ENCODE assay signal across 13 cellular contexts in the genomic region with DNA sequence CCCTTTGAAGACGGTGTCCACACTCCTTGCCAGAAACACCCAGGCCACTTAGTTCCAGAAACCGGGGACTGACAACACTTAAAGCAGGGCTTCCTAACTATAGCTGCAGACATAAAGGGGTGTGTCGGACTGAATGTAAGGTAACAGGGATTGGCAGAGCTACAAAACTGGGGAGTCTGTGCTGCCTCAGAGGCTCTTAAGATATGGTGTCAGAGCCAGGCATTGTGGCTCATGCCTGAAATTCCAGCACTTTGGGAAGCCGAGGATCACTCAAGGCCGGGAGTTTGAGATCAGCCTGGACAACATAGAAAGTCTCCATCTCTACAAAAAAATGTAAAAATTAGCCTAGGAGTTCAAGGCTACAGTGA. TPM values are rescaled to one million over a fixed set of nuclear protein-coding genes. Genes with fewer than 3 reads are reported as not detected.
"Had no signal": no experiment of that assay in that cellular context is flagged by ENCODE, and none has a peak within 500 bp of the region (broad histone marks: within the 10 kb centered on the region; RNA-seq: fewer than 3 reads in every experiment).

No MANE protein-coding gene starts in this region.

- DNase-seq: activated B cell treated with CpG ODN at 0.5 μM for 24 hours; activated CD8-positive, alpha-beta memory T cell treated with anti-CD3 and anti-CD28 coated beads for 24 hours; activated naive CD4-positive, alpha-beta T cell treated with Interleukin-2 at 50 U/mL for 16 hours; naive thymus-derived CD8-positive, alpha-beta T cell; nucleus accumbens; small intestine; stimulated activated CD4-positive, alpha-beta T cell treated with anti-CD3 and anti-CD28 coated beads, Interleukin-4, amount 100 ng/mL, for 24 hours; stimulated activated naive CD4-positive, alpha-beta T cell; tibial artery had no signal

- ATAC-seq: naive thymus-derived CD8-positive, alpha-beta T cell had no signal

- H3K9me3 ChIP-seq: esophagus muscularis mucosa, tibial artery, vagina had no signal

- H3K4me3 ChIP-seq: esophagus muscularis mucosa, tibial artery, vagina had no signal

- H3K9me3 Mint-ChIP-seq: activated B cell treated with CpG ODN at 0.5 μM for 24 hours; activated CD4-positive, alpha-beta T cell treated with anti-CD3 and anti-CD28 coated beads, Interleukin-2, amount 10 ng/mL, durations not matched to agents 24 days and 14 days; naive thymus-derived CD8-positive, alpha-beta T cell had no signal

- H3K27me3 Mint-ChIP-seq: activated B cell treated with CpG ODN at 0.5 μM for 24 hours; activated CD4-positive, alpha-beta T cell treated with anti-CD3 and anti-CD28 coated beads, Interleukin-2, amount 10 ng/mL, durations not matched to agents 24 days and 14 days; naive thymus-derived CD8-positive, alpha-beta T cell had no signal

- H3K27ac Mint-ChIP-seq: activated B cell treated with CpG ODN at 0.5 μM for 24 hours had no signal

- H3K27me3 ChIP-seq: esophagus muscularis mucosa, tibial artery, vagina had no signal

- H3K27ac ChIP-seq: esophagus muscularis mucosa, tibial artery, vagina had no signal

- H3K4me1 ChIP-seq: esophagus muscularis mucosa, tibial artery, vagina had no signal

- H3K4me3 Mint-ChIP-seq: activated B cell treated with CpG ODN at 0.5 μM for 24 hours; activated CD4-positive, alpha-beta T cell treated with anti-CD3 and anti-CD28 coated beads, Interleukin-2, amount 10 ng/mL, durations not matched to agents 24 days and 14 days; naive thymus-derived CD8-positive, alpha-beta T cell had no signal

RNA-seq across cellular contexts. Expression of a gene that starts 14.2 kb away (rescaled TPM):
- total RNA-seq: fibroblast of villous mesenchyme had no signal
